Comparison of ENCODE assay signal across 35 cellular contexts in genomic region chr6:115468272-115469005, GRCh38.
"Had no signal": no experiment of that assay in that cellular context is flagged by ENCODE, and none has a peak within 500 bp of the region (broad histone marks: within the 10 kb centered on the region; RNA-seq: fewer than 3 reads in every experiment).

No MANE protein-coding gene starts in this region.

- H3K4me3 Mint-ChIP-seq: activated CD4-positive, alpha-beta memory T cell treated with anti-CD3 and anti-CD28 coated beads for 36 hours; activated CD4-positive, alpha-beta T cell treated with anti-CD3 and anti-CD28 coated beads for 36 hours; activated CD4-positive, alpha-beta T cell treated with anti-CD3 and anti-CD28 coated beads, Interleukin-2, amount 10 ng/mL, durations not matched to agents 24 days and 14 days; activated CD8-positive, alpha-beta memory T cell treated with anti-CD3 and anti-CD28 coated beads, Interleukin-2, amount 10 ng/mL, durations not matched to agents 7 days and 5 days; activated CD8-positive, alpha-beta T cell treated with anti-CD3 and anti-CD28 coated beads, Interleukin-2, amount 10 ng/mL, durations not matched to agents 7 days and 5 days; activated naive CD4-positive, alpha-beta T cell treated with anti-CD3 and anti-CD28 coated beads for 36 hours; activated naive CD4-positive, alpha-beta T cell treated with anti-CD3 and anti-CD28 coated beads, Interleukin-2, amount 50 U/mL, for 24 hours; activated naive CD8-positive, alpha-beta T cell treated with anti-CD3 and anti-CD28 coated beads for 36 hours; activated naive CD8-positive, alpha-beta T cell treated with anti-CD3 and anti-CD28 coated beads, Interleukin-2, amount 50 U/mL, for 24 hours; activated T-helper 1 cell treated with anti-CD3 and anti-CD28 coated beads, Interleukin-12 subunit alpha, Interleukin-12 subunit beta, Interleukin-2, Interleukin-4 antibody, amounts not matched to agents 30 ng/mL and 10 ng/mL and 1 ng/mL, durations not matched to agents 14 hours and 24 hours and 36 hours; effector memory CD8-positive, alpha-beta T cell; T-helper 17 cell; T-helper 2 cell treated with Interferon-gamma antibody and Interleukin-4, amounts not matched to agents 5 μg/mL and 100 μg/mL, for 36 hours had no signal

- H3K27ac ChIP-seq: adrenal gland, body of pancreas, epithelial cell of prostate, esophagus squamous epithelium, gastroesophageal sphincter, WERI-Rb-1 had no signal

- H3K4me1 Mint-ChIP-seq: activated CD4-positive, alpha-beta T cell treated with anti-CD3 and anti-CD28 coated beads for 36 hours; activated CD4-positive, alpha-beta T cell treated with anti-CD3 and anti-CD28 coated beads, Interleukin-2, amount 10 ng/mL, durations not matched to agents 24 days and 14 days; activated CD8-positive, alpha-beta memory T cell treated with anti-CD3 and anti-CD28 coated beads, Interleukin-2, amount 10 ng/mL, durations not matched to agents 7 days and 5 days; activated naive CD4-positive, alpha-beta T cell treated with anti-CD3 and anti-CD28 coated beads, Interleukin-2, amount 50 U/mL, for 24 hours; activated naive CD8-positive, alpha-beta T cell treated with anti-CD3 and anti-CD28 coated beads for 36 hours; activated naive CD8-positive, alpha-beta T cell treated with anti-CD3 and anti-CD28 coated beads, Interleukin-2, amount 50 U/mL, for 24 hours; T-helper 17 cell had no signal

- H3K4me3 ChIP-seq: adrenal gland, body of pancreas, esophagus squamous epithelium, gastroesophageal sphincter had no signal

- H3K27ac Mint-ChIP-seq: activated CD4-positive, alpha-beta memory T cell treated with anti-CD3 and anti-CD28 coated beads for 36 hours; activated CD4-positive, alpha-beta T cell treated with anti-CD3 and anti-CD28 coated beads for 36 hours; activated CD4-positive, alpha-beta T cell treated with anti-CD3 and anti-CD28 coated beads, Interleukin-2, amount 10 ng/mL, durations not matched to agents 24 days and 14 days; activated CD8-positive, alpha-beta memory T cell treated with anti-CD3 and anti-CD28 coated beads, Interleukin-2, amount 10 ng/mL, durations not matched to agents 7 days and 5 days; activated CD8-positive, alpha-beta T cell treated with anti-CD3 and anti-CD28 coated beads, Interleukin-2, amount 10 ng/mL, durations not matched to agents 7 days and 5 days; activated naive CD4-positive, alpha-beta T cell treated with anti-CD3 and anti-CD28 coated beads for 36 hours; activated naive CD4-positive, alpha-beta T cell treated with anti-CD3 and anti-CD28 coated beads, Interleukin-2, amount 50 U/mL, for 24 hours; activated naive CD8-positive, alpha-beta T cell treated with anti-CD3 and anti-CD28 coated beads for 36 hours; activated naive CD8-positive, alpha-beta T cell treated with anti-CD3 and anti-CD28 coated beads, Interleukin-2, amount 50 U/mL, for 24 hours; activated T-helper 1 cell treated with anti-CD3 and anti-CD28 coated beads, Interleukin-12 subunit alpha, Interleukin-12 subunit beta, Interleukin-2, Interleukin-4 antibody, amounts not matched to agents 30 ng/mL and 10 ng/mL and 1 ng/mL, durations not matched to agents 14 hours and 24 hours and 36 hours; activated T-helper 2 cell treated with anti-CD3 and anti-CD28 coated beads, Interferon-gamma antibody, Interleukin-2, Interleukin-4, amounts not matched to agents 10 μg/mL and 5 μg/mL and 100 μg/mL, durations not matched to agents 14 hours and 24 hours and 36 hours; effector memory CD8-positive, alpha-beta T cell; T-helper 17 cell; T-helper 2 cell treated with Interferon-gamma antibody and Interleukin-4, amounts not matched to agents 5 μg/mL and 100 μg/mL, for 36 hours had no signal

- H3K36me3 Mint-ChIP-seq: activated CD4-positive, alpha-beta memory T cell treated with anti-CD3 and anti-CD28 coated beads for 36 hours; activated CD8-positive, alpha-beta memory T cell treated with anti-CD3 and anti-CD28 coated beads, Interleukin-2, amount 10 ng/mL, durations not matched to agents 7 days and 5 days; activated naive CD8-positive, alpha-beta T cell treated with anti-CD3 and anti-CD28 coated beads for 36 hours had no signal

- H3K36me3 ChIP-seq: adrenal gland, esophagus squamous epithelium, gastroesophageal sphincter, WERI-Rb-1 had no signal

- H3K9me3 Mint-ChIP-seq: activated naive CD8-positive, alpha-beta T cell treated with anti-CD3 and anti-CD28 coated beads, Interleukin-2, amount 50 U/mL, for 24 hours; activated T-helper 2 cell treated with anti-CD3 and anti-CD28 coated beads, Interferon-gamma antibody, Interleukin-2, Interleukin-4, amounts not matched to agents 10 μg/mL and 5 μg/mL and 100 μg/mL, durations not matched to agents 14 hours and 24 hours and 36 hours had no signal

- H3K27me3 ChIP-seq: adrenal gland, body of pancreas, esophagus squamous epithelium, gastroesophageal sphincter had no signal

- DNase-seq: activated CD4-positive, alpha-beta memory T cell treated with anti-CD3 and anti-CD28 coated beads for 36 hours; activated CD4-positive, alpha-beta T cell treated with anti-CD3 and anti-CD28 coated beads for 36 hours; activated CD4-positive, alpha-beta T cell treated with anti-CD3 and anti-CD28 coated beads, Interleukin-2, amount 10 ng/mL, durations not matched to agents 24 days and 14 days; activated CD4-positive, CD25-positive, alpha-beta regulatory T cell; activated CD4-positive, CD25-positive, alpha-beta regulatory T cell treated with anti-CD3 and anti-CD28 coated beads, Interleukin-2, amount 50 U/mL, for 72 hours; activated CD8-positive, alpha-beta memory T cell treated with anti-CD3 and anti-CD28 coated beads, Interleukin-2, amount 10 ng/mL, durations not matched to agents 7 days and 5 days; activated CD8-positive, alpha-beta memory T cell treated with anti-CD3 and anti-CD28 coated beads, Interleukin-2, amount 50 U/mL, for 4 hours; activated CD8-positive, alpha-beta T cell treated with anti-CD3 and anti-CD28 coated beads, Interleukin-2, amount 10 ng/mL, durations not matched to agents 7 days and 5 days; activated effector memory CD4-positive, alpha-beta T cell treated with anti-CD3 and anti-CD28 coated beads, Interleukin-2, amount 50 U/mL, for 16 hours; activated naive CD4-positive, alpha-beta T cell treated with anti-CD3 and anti-CD28 coated beads for 36 hours; activated naive CD8-positive, alpha-beta T cell treated with anti-CD3 and anti-CD28 coated beads for 36 hours; activated naive CD8-positive, alpha-beta T cell treated with anti-CD3 and anti-CD28 coated beads, Interleukin-2, amount 50 U/mL, for 24 hours; activated T-cell treated with anti-CD3 and anti-CD28 coated beads, Interleukin-2, amount 50 U/mL, for 1 hour; activated T-cell treated with anti-CD3 and anti-CD28 coated beads, Interleukin-2, amount 50 U/mL, for 48 hours; adrenal gland; amygdala; aorta; body of pancreas; caudate nucleus; cortex of kidney; dermis blood vessel endothelial cell; effector CD4-positive, alpha-beta T cell; effector memory CD8-positive, alpha-beta T cell; esophagus squamous epithelium; foreskin melanocyte; T-helper 1 cell; T-helper 17 cell; T1000; WERI-Rb-1 had no signal

- H3K4me1 ChIP-seq: adrenal gland, body of pancreas, esophagus squamous epithelium, gastroesophageal sphincter had no signal

- H3K9me3 ChIP-seq: adrenal gland, body of pancreas, esophagus squamous epithelium, gastroesophageal sphincter had no signal

- H3K27me3 Mint-ChIP-seq: activated CD4-positive, alpha-beta memory T cell treated with anti-CD3 and anti-CD28 coated beads for 36 hours; activated CD4-positive, alpha-beta T cell treated with anti-CD3 and anti-CD28 coated beads for 36 hours; activated CD4-positive, alpha-beta T cell treated with anti-CD3 and anti-CD28 coated beads, Interleukin-2, amount 10 ng/mL, durations not matched to agents 24 days and 14 days; activated CD8-positive, alpha-beta memory T cell treated with anti-CD3 and anti-CD28 coated beads, Interleukin-2, amount 10 ng/mL, durations not matched to agents 7 days and 5 days; activated naive CD4-positive, alpha-beta T cell treated with anti-CD3 and anti-CD28 coated beads, Interleukin-2, amount 50 U/mL, for 24 hours; activated naive CD8-positive, alpha-beta T cell treated with anti-CD3 and anti-CD28 coated beads for 36 hours; activated naive CD8-positive, alpha-beta T cell treated with anti-CD3 and anti-CD28 coated beads, Interleukin-2, amount 50 U/mL, for 24 hours; effector memory CD8-positive, alpha-beta T cell; T-helper 17 cell had no signal

- ATAC-seq: activated CD4-positive, alpha-beta T cell treated with anti-CD3 and anti-CD28 coated beads for 36 hours; activated CD8-positive, alpha-beta memory T cell treated with anti-CD3 and anti-CD28 coated beads, Interleukin-2, amount 10 ng/mL, durations not matched to agents 7 days and 5 days; activated CD8-positive, alpha-beta T cell treated with anti-CD3 and anti-CD28 coated beads, Interleukin-2, amount 10 ng/mL, durations not matched to agents 7 days and 5 days; activated naive CD8-positive, alpha-beta T cell treated with anti-CD3 and anti-CD28 coated beads, Interleukin-2, amount 50 U/mL, for 24 hours; body of pancreas; effector memory CD8-positive, alpha-beta T cell; gastroesophageal sphincter; T-helper 17 cell had no signal
